ENCODE assay signal across 1 cellular context in genomic region chr6:41818271-41819054, GRCh38.
TF ChIP-seq lines count a peak whose summit lies in the region.

No MANE protein-coding gene starts in this region.

TF ChIP-seq in GM23338, 12 proteins besides CTCF, POLR2A, EP300 and RAD21 (continued from another document):
- TF ChIP-seq ZNF462 (CRISPR knock-in tag; IDR thresholded peaks at IDR 0.05) (no peak), NANOG (IDR thresholded peaks at IDR 0.05; ENCODE audit: borderline replicate concordance) (no peak), CREB1 (CRISPR knock-in tag; IDR thresholded peaks at IDR 0.05; ENCODE audit: low read depth) (no peak), ETS1 (IDR thresholded peaks at IDR 0.05) (no peak), REST (IDR thresholded peaks at IDR 0.05; ENCODE audit: unreplicated experiment) (no peak)
